Comparison of ENCODE assay signal across 26 cellular contexts in genomic region chr10:129203819-129204218, GRCh38.
"Had no signal": no experiment of that assay in that cellular context is flagged by ENCODE, and none has a peak within 500 bp of the region (broad histone marks: within the 10 kb centered on the region; RNA-seq: fewer than 3 reads in every experiment).

No MANE protein-coding gene starts in this region.

- FAIRE-seq: colon had no signal

- DNase-seq: activated CD4-positive, alpha-beta T cell treated with anti-CD3 and anti-CD28 coated beads for 4 hours; activated CD4-positive, alpha-beta T cell treated with anti-CD3 and anti-CD28 coated beads, Interleukin-2, amount 50 U/mL, for 1 hour; activated CD4-positive, alpha-beta T cell treated with anti-CD3 and anti-CD28 coated beads, Interleukin-2, amount 50 U/mL, for 48 hours; activated CD4-positive, CD25-positive, alpha-beta regulatory T cell; activated CD4-positive, CD25-positive, alpha-beta regulatory T cell treated with anti-CD3 and anti-CD28 coated beads, Interleukin-2, amount 50 U/mL, for 72 hours; activated gamma-delta T cell; activated naive CD4-positive, alpha-beta T cell; activated naive CD4-positive, alpha-beta T cell treated with anti-CD3 and anti-CD28 coated beads, Interleukin-2, amount 10 ng/mL, durations not matched to agents 7 days and 5 days; activated T-cell treated with anti-CD3 and anti-CD28 coated beads, Interleukin-2, amount 50 U/mL, for 48 hours; adrenal gland; amygdala; aorta; body of pancreas; caudate nucleus; cortex of kidney; dermis blood vessel endothelial cell; effector CD4-positive, alpha-beta T cell; effector memory CD8-positive, alpha-beta T cell; erythroblast; foreskin keratinocyte; gastrocnemius medialis; glutamatergic neuron; heart left ventricle had no signal

- H3K4me3 Mint-ChIP-seq: activated naive CD4-positive, alpha-beta T cell treated with anti-CD3 and anti-CD28 coated beads, Interleukin-2, amount 10 ng/mL, durations not matched to agents 7 days and 5 days; effector memory CD8-positive, alpha-beta T cell had no signal

- H3K36me3 ChIP-seq: adrenal gland, esophagus muscularis mucosa, gastrocnemius medialis, heart left ventricle had no signal

- H3K27ac ChIP-seq: adrenal gland, body of pancreas, esophagus muscularis mucosa, foreskin keratinocyte, gastrocnemius medialis, heart left ventricle had no signal

- H3K9me3 Mint-ChIP-seq: activated naive CD4-positive, alpha-beta T cell treated with anti-CD3 and anti-CD28 coated beads, Interleukin-2, amount 10 ng/mL, durations not matched to agents 7 days and 5 days; effector memory CD8-positive, alpha-beta T cell had no signal

- H3K4me1 Mint-ChIP-seq: activated naive CD4-positive, alpha-beta T cell treated with anti-CD3 and anti-CD28 coated beads, Interleukin-2, amount 10 ng/mL, durations not matched to agents 7 days and 5 days had no signal

- ATAC-seq: body of pancreas; effector memory CD8-positive, alpha-beta T cell; foreskin keratinocyte; gastrocnemius medialis; heart left ventricle had no signal

- H3K27ac Mint-ChIP-seq: activated naive CD4-positive, alpha-beta T cell treated with anti-CD3 and anti-CD28 coated beads, Interleukin-2, amount 10 ng/mL, durations not matched to agents 7 days and 5 days; activated naive CD4-positive, alpha-beta T cell treated with anti-CD3 and anti-CD28 coated beads, Interleukin-2, amount 50 U/mL, for 72 hours; effector memory CD8-positive, alpha-beta T cell had no signal

- H3K9me3 ChIP-seq: adrenal gland, body of pancreas, esophagus muscularis mucosa, gastrocnemius medialis had no signal

- H3K4me1 ChIP-seq: adrenal gland, body of pancreas, esophagus muscularis mucosa, foreskin keratinocyte, gastrocnemius medialis, heart left ventricle had no signal

- H3K27me3 ChIP-seq: adrenal gland, body of pancreas, foreskin keratinocyte, gastrocnemius medialis, heart left ventricle had no signal

- H3K36me3 Mint-ChIP-seq: activated naive CD4-positive, alpha-beta T cell treated with anti-CD3 and anti-CD28 coated beads, Interleukin-2, amount 10 ng/mL, durations not matched to agents 7 days and 5 days; activated naive CD4-positive, alpha-beta T cell treated with anti-CD3 and anti-CD28 coated beads, Interleukin-2, amount 50 U/mL, for 72 hours had no signal

- H3K4me3 ChIP-seq: adrenal gland, body of pancreas, esophagus muscularis mucosa, gastrocnemius medialis, heart left ventricle had no signal
